ENCODE assay signal across 9 cellular contexts in genomic region chr10:103481974-103482531, GRCh38. TPM values are rescaled to one million over a fixed set of nuclear protein-coding genes. Genes with fewer than 3 reads are reported as not detected.
DNase-seq lines count a peak whose midpoint lies in the region; ATAC-seq and FAIRE-seq lines count a peak whose summit lies in the region.
"Had no signal": no experiment of that assay in that cellular context is flagged by ENCODE, and none has a peak within 500 bp of the region (broad histone marks: within the 10 kb centered on the region; RNA-seq: fewer than 3 reads in every experiment).

No MANE protein-coding gene starts in this region.

- H3K9me3 ChIP-seq in HAP-1 (no peaks in the 10 kb centered on the region), small intestine (ENCODE audit: control insufficient read depth, low read depth) (no peaks in the 10 kb centered on the region)

- H3K36me3 ChIP-seq in HAP-1 (replicated peaks) = no peaks in the 10 kb centered on the region
- H3K36me3 ChIP-seq in small intestine (ENCODE audit: control insufficient read depth in 2 of 2, insufficient read depth in 2 of 2, low read length in 2 of 2) = no peaks in the 10 kb centered on the region

- H3K27me3 ChIP-seq in HAP-1 (ENCODE audit: low read depth) = peaks cover 6% of the 10 kb centered on the region; the same call in 1 of the 2 replicates
- no peaks in the 10 kb centered on the region for H3K27me3 ChIP-seq in small intestine (ENCODE audit: control insufficient read depth in 2 of 2, insufficient read depth in 2 of 2, low read length in 2 of 2)

- H3K4me1 ChIP-seq in HAP-1 (no peaks in the 10 kb centered on the region; the same call in none of the 2 replicates), small intestine (ENCODE audit: control insufficient read depth in 2 of 2, insufficient read depth in 1 of 2, low read depth in 1 of 2, low read length in 1 of 2) (no peaks in the 10 kb centered on the region)

- WGBS in small intestine, 3 donors = 63 to 64% (median 64%) methylated on average over 12 of the region's 12 CpGs

- in situ Hi-C loops in HAP-1 (cut with MboI; ENCODE audit: low sequenced_read_pairs) = no loop called here

- intact Hi-C loops in left cardiac atrium (cut with DNase I) = no loop called here

- peak; percentile 58 to 72 for ATAC-seq in left cardiac atrium
- no peak for ATAC-seq in GM21390 (IDR thresholded peaks at IDR 0.05; ENCODE audit: unreplicated experiment)

- H3K4me3 ChIP-seq in HAP-1 = no peak overlapping the region
- no peak overlapping the region for H3K4me3 ChIP-seq in small intestine (ENCODE audit: low read depth in 1 of 2, low read length in 2 of 2)

- no peak overlapping the region for H3K27ac ChIP-seq in small intestine (ENCODE audit: low read depth in 1 of 2, low read length in 1 of 2)

- DNase-seq in NCI-H2196 (lab: John Stamatoyannopoulos, UW; ENCODE audit: unreplicated experiment) (peak; percentile 17), NCI-H2196 treated with DMSO at 0.1 percent for 48 hours (lab: John Stamatoyannopoulos, UW; ENCODE audit: unreplicated experiment) (no peak), HAP-1 (ENCODE audit: low spot score in 2 of 2) (peak; percentile 55 to 60), NCI-H345 (lab: John Stamatoyannopoulos, UW) (peak; percentile 49), left cardiac atrium (no peak), small intestine (peak; percentile 71)
- DNase-seq in activated gamma-delta T cell treated with anti-CD3 and anti-CD28 coated beads, Interleukin-2, amount 50 U/mL, for 16 hours (ENCODE audit: low read depth) = peak; percentile 28

- FAIRE-seq in small intestine (lab: Jason Lieb, UNC) = no peak

RNA-seq across cellular contexts. Expression of gene CALHM3, which starts 3.0 kb away (rescaled TPM):
- not detected for total RNA-seq in left cardiac atrium
- not detected for polyA plus RNA-seq in small intestine
- total RNA-seq: temporal lobe had no signal

RNA-seq across cellular contexts. Expression of gene NEURL1, which starts 11.5 kb away (rescaled TPM):
- under 1 TPM; 0.12 to 0.39 TPM for total RNA-seq in left cardiac atrium
- 10 to 100 TPM; 14.6 to 25.7 (median 15.9) TPM for polyA plus RNA-seq in small intestine

RNA-seq across cellular contexts. Expression of gene CALHM1, which starts 23.4 kb away (rescaled TPM):
- not detected for total RNA-seq in left cardiac atrium
- polyA plus RNA-seq in small intestine = under 1 TPM in 1 of 3 donors, not detected in 2; 0.03 TPM
- total RNA-seq: temporal lobe had no signal

RNA-seq across cellular contexts. Expression of gene CALHM2, which starts 29.9 kb away (rescaled TPM):
- 10 to 100 TPM; 25.6 to 30.8 TPM for total RNA-seq in left cardiac atrium
- polyA plus RNA-seq in small intestine = 10 to 100 TPM in 1 of 3 donors, 1 to 10 TPM in 2; 1.1 to 29.1 (median 5.4) TPM

Comparison
In these comparisons a context has a peak if more than half of its experiments do, and no peak if none do; other contexts are left out.
1. DNase-seq: peak in NCI-H2196 (single experiment), HAP-1 (2 of 2), NCI-H345 (single experiment), activated gamma-delta T cell treated with anti-CD3 and anti-CD28 coated beads, Interleukin-2, amount 50 U/mL, for 16 hours (single experiment) and small intestine (single experiment); none in NCI-H2196 treated with DMSO at 0.1 percent for 48 hours (single experiment) and left cardiac atrium (single experiment).